8 cellular contexts compared by ENCODE assay signal in the genomic region with DNA sequence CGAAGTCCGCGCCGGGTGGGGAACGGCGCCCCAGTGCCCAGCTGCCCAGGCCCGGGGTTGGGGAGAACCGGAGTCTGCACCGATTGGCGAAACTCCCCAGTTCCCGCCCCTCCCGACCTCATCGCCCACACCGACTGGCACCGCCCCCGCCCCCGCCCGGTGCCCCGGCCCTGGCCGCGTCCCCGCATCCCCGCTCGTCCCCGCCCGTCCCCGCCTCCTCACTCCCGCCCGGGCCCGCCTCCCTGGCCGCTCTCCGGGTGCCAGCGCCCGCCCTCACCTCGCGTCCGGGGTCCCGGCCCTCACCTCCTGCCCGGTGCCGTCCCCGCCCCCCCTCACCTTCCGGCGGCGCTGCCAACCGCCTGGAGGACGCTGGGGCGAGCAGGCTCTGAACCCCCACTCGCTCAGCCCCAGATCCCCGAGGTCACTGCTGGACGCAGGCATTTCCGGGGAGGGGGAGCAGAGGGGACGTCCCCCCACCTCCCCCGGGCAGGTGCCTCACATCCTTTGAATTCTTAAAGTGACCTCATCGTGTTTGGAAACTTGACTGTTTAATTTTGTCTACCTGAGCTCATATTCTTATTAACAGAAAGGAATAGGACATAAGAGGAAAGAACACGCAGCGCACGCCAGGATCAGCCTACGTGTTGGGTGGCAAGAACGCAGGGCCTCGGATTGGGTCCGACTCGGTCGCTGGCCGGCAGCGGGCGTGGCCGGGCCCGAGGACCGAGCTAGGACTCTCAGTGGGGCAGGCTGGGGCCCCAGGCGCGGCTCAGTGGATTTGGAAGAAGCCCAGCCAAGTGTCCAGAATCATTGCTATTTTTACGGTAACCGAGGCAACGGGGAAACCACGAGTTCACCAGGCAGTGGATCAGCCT. TPM values are rescaled to one million over a fixed set of nuclear protein-coding genes. Genes with fewer than 3 reads are reported as not detected.
DNase-seq lines count a peak whose midpoint lies in the region; ATAC-seq and TF ChIP-seq lines count a peak whose summit lies in the region.

A gene with protein sequence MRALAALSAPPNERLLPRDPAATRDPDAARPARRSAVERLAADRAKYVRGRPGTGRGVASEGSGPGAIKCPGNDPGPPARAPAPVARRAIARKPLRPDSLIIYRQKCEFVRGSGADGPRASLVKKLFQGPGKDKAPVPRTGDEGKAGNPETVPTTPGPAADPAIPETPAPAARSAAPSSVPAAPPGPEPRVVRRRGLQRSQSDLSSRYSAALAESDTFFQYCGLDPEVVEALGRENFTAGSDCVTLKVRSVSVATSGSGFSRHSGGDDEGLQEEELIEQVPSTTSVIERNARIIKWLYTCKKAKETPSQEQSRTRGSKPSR (minus strand): TSS at position 35 of the 875 bp plus-strand sequence. CDS start 120 bp downstream, outside the sequence.

- H3K9me2 ChIP-seq in SK-N-SH, result no peaks in the 10 kb centered on the region

- H3K4me1 ChIP-seq in SK-N-SH (ENCODE audit: control insufficient read depth in 1 of 2, insufficient read depth in 2 of 2, low read depth in 1 of 2, low read length in 1 of 2) (peaks cover 0 to 3% of the 10 kb centered on the region in 2 experiments; a peak in 1 of 4 replicates), foreskin keratinocyte (peaks cover 22% of the 10 kb centered on the region), thyroid gland (peaks cover 5 to 21% of the 10 kb centered on the region in 2 donors)

- TF ChIP-seq POLR2A in thyroid gland (IDR thresholded peaks at IDR 0.05), result peak in 1 of 2 donors; percentile 65

- DNase-seq in SK-N-SH (peak; percentile 76), foreskin keratinocyte (peak; percentile 64 to 78), thyroid gland (peak; percentile 93 to 95), NCI-H524 treated with DMSO at 0.1 percent for 48 hours (lab: John Stamatoyannopoulos, UW) (no peak)
- peak; percentile 60 to 72 for DNase-seq in activated T-cell treated with anti-CD3 and anti-CD28 coated beads, Interleukin-2, amount 50 U/mL, for 72 hours

- peak within 1 kb of the TSS in 1 of 2 experiments; percentile 24; a peak in 1 of 4 replicates for H3K4me3 ChIP-seq in SK-N-SH (ENCODE audit: low read depth in 2 of 2, low read length in 1 of 2)
- peak within 1 kb of the TSS; percentile 41 to 63 (median 52) for H3K4me3 ChIP-seq in thyroid gland (replicated peaks in 1 of 3)

- H3K36me3 ChIP-seq in SK-N-SH (replicated peaks in 1 of 2; ENCODE audit: control insufficient read depth in 1 of 2, insufficient read depth in 2 of 2, low read length in 1 of 2) (no peaks in the 10 kb centered on the region), thyroid gland (no peaks in the 10 kb centered on the region)

- no peak for TF ChIP-seq RAD21 in SK-N-SH (IDR thresholded peaks at IDR 0.05; ENCODE audit: low read length)

- no peaks in the 10 kb centered on the region for H3K79me2 ChIP-seq in SK-N-SH (ENCODE audit: insufficient read depth)

- H3K9me3 ChIP-seq in SK-N-SH, result no peaks in the 10 kb centered on the region
- H3K9me3 ChIP-seq in thyroid gland, result no peaks in the 10 kb centered on the region

- intact Hi-C loops in thyroid gland (cut with DNase I), result no loop called here

- H2AFZ ChIP-seq in SK-N-SH (ENCODE audit: low read depth), result no peak within 1 kb of the TSS

- CTCF ChIA-PET in SK-N-SH (lab: Yijun Ruan, JAX), result no interaction called here

- H3K27me3 Mint-ChIP-seq in activated T-cell treated with anti-CD3 and anti-CD28 coated beads, Interleukin-2, amount 50 U/mL, for 72 hours (ENCODE audit: low read depth), result peaks cover 50% of the 10 kb centered on the region
- peaks cover 79% of the 10 kb centered on the region for H3K27me3 Mint-ChIP-seq in nephron (ENCODE audit: low read depth)

- H3K27me3 ChIP-seq in SK-N-SH (ENCODE audit: insufficient read depth) (peaks cover 15% of the 10 kb centered on the region; the same call in 1 of the 2 replicates), foreskin keratinocyte (no peaks in the 10 kb centered on the region), thyroid gland (no peaks in the 10 kb centered on the region)

- WGBS in SK-N-SH (ENCODE audit: low lambda C conversion rate), result 11% methylated on average over 33 of the region's 75 CpGs
- WGBS in thyroid gland, 2 donors, result 2 to 5% methylated on average over 13 to 26 of the region's 75 CpGs

- TF ChIP-seq CTCF in SK-N-SH (IDR thresholded peaks at IDR 0.05) (no peak), foreskin keratinocyte (conservative IDR thresholded peaks at IDR 0.05) (no peak), nephron (IDR thresholded peaks at IDR 0.05; ENCODE audit: unreplicated experiment in 3 of 3) (no peak), thyroid gland (IDR thresholded peaks at IDR 0.05) (no peak)

- no peaks in the 10 kb centered on the region for H3F3A ChIP-seq in SK-N-SH (replicated peaks; ENCODE audit: insufficient read depth)

- peak within 1 kb of the TSS; percentile 51 for H3K27ac Mint-ChIP-seq in activated T-cell treated with anti-CD3 and anti-CD28 coated beads, Interleukin-2, amount 50 U/mL, for 72 hours
- H3K27ac Mint-ChIP-seq in nephron, result peak within 1 kb of the TSS; percentile 77 to 92 (median 83)

- H3K36me3 Mint-ChIP-seq in activated T-cell treated with anti-CD3 and anti-CD28 coated beads, Interleukin-2, amount 50 U/mL, for 72 hours (ENCODE audit: insufficient read depth in 2 of 2), result peaks cover 1 to 4% of the 10 kb centered on the region in 2 donors
- no peaks in the 10 kb centered on the region for H3K36me3 Mint-ChIP-seq in nephron (ENCODE audit: low read depth)

- no peaks in the 10 kb centered on the region for H4K20me1 ChIP-seq in SK-N-SH (ENCODE audit: insufficient read depth)

- ATAC-seq in SK-N-SH treated with all-trans-retinoic acid at 6 μM for 48 hours, result no peak
- ATAC-seq in activated T-cell treated with anti-CD3 and anti-CD28 coated beads, Interleukin-2, amount 50 U/mL, for 72 hours (replicated peaks in 1 of 2), result peak; percentile 75 to 85
- ATAC-seq in foreskin keratinocyte, result peak; percentile 55
- no peak for ATAC-seq in HG02588 (IDR thresholded peaks at IDR 0.05; ENCODE audit: unreplicated experiment)

- H3K9me3 Mint-ChIP-seq in activated T-cell treated with anti-CD3 and anti-CD28 coated beads, Interleukin-2, amount 50 U/mL, for 72 hours, result no peaks in the 10 kb centered on the region
- H3K9me3 Mint-ChIP-seq in nephron, result no peaks in the 10 kb centered on the region

- no peak within 1 kb of the TSS for H3K4me2 ChIP-seq in SK-N-SH

- no peak within 1 kb of the TSS for H3K9ac ChIP-seq in SK-N-SH

- no peak for TF ChIP-seq EP300 in SK-N-SH (IDR thresholded peaks at IDR 0.05; ENCODE audit: borderline replicate concordance in 1 of 2, low read depth in 1 of 2, low read length in 1 of 2)

- POLR2A ChIA-PET in SK-N-SH (lab: Yijun Ruan, JAX), result no interaction called here

- H3K27ac ChIP-seq in SK-N-SH (ENCODE audit: low read depth in 2 of 2, low read length in 1 of 2), result no peak within 1 kb of the TSS
- H3K27ac ChIP-seq in foreskin keratinocyte, result no peak within 1 kb of the TSS
- H3K27ac ChIP-seq in thyroid gland, result peak within 1 kb of the TSS; percentile 82 to 94 (median 94)

- peak within 1 kb of the TSS; percentile 81 to 84 for H3K4me3 Mint-ChIP-seq in activated T-cell treated with anti-CD3 and anti-CD28 coated beads, Interleukin-2, amount 50 U/mL, for 72 hours
- peak within 1 kb of the TSS; percentile 81 to 87 (median 86) for H3K4me3 Mint-ChIP-seq in nephron

- peaks cover 21% of the 10 kb centered on the region for H3K4me1 Mint-ChIP-seq in activated T-cell treated with anti-CD3 and anti-CD28 coated beads, Interleukin-2, amount 50 U/mL, for 72 hours (ENCODE audit: low read depth)
- peaks cover 23% of the 10 kb centered on the region for H3K4me1 Mint-ChIP-seq in nephron

TF ChIP-seq in SK-N-SH, 30 proteins besides CTCF, POLR2A, EP300 and RAD21 (continues in another document):
- no peak for TF ChIP-seq JUND (IDR thresholded peaks at IDR 0.05)
- TF ChIP-seq POLR2AphosphoS5 (IDR thresholded peaks at IDR 0.05; ENCODE audit: low read depth, low read length), result no peak
- no peak for TF ChIP-seq SMC3 (IDR thresholded peaks at IDR 0.05; ENCODE audit: low read depth, low read length)
- TF ChIP-seq MEF2A (IDR thresholded peaks at IDR 0.05; ENCODE audit: borderline replicate concordance, low read depth), result no peak
- TF ChIP-seq, protein P1, sequence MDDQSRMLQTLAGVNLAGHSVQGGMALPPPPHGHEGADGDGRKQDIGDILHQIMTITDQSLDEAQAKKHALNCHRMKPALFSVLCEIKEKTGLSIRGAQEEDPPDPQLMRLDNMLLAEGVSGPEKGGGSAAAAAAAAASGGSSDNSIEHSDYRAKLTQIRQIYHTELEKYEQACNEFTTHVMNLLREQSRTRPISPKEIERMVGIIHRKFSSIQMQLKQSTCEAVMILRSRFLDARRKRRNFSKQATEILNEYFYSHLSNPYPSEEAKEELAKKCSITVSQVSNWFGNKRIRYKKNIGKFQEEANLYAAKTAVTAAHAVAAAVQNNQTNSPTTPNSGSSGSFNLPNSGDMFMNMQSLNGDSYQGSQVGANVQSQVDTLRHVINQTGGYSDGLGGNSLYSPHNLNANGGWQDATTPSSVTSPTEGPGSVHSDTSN (IDR thresholded peaks at IDR 0.05), result no peak
- TF ChIP-seq GATA2 (CRISPR knock-in tag; IDR thresholded peaks at IDR 0.05), result no peak
- no peak for TF ChIP-seq ELF1 (IDR thresholded peaks at IDR 0.05)

TF ChIP-seq in SK-N-SH treated with all-trans-retinoic acid at 6 μM for 48 hours, 23 proteins besides CTCF, POLR2A, EP300 and RAD21 (continues in another document):
- TF ChIP-seq, protein P2, sequence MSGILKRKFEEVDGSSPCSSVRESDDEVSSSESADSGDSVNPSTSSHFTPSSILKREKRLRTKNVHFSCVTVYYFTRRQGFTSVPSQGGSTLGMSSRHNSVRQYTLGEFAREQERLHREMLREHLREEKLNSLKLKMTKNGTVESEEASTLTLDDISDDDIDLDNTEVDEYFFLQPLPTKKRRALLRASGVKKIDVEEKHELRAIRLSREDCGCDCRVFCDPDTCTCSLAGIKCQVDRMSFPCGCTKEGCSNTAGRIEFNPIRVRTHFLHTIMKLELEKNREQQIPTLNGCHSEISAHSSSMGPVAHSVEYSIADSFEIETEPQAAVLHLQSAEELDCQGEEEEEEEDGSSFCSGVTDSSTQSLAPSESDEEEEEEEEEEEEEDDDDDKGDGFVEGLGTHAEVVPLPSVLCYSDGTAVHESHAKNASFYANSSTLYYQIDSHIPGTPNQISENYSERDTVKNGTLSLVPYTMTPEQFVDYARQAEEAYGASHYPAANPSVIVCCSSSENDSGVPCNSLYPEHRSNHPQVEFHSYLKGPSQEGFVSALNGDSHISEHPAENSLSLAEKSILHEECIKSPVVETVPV (CRISPR knock-in tag; IDR thresholded peaks at IDR 0.05), result no peak
- TF ChIP-seq ZC3H10 (CRISPR knock-in tag; IDR thresholded peaks at IDR 0.05), result no peak
- no peak for TF ChIP-seq SNAI2 (CRISPR knock-in tag; IDR thresholded peaks at IDR 0.05)
- TF ChIP-seq ARNTL (CRISPR knock-in tag; IDR thresholded peaks at IDR 0.05; ENCODE audit: borderline replicate concordance, low read depth), result no peak
- TF ChIP-seq ESRRG (CRISPR knock-in tag; IDR thresholded peaks at IDR 0.05), result no peak

RNA-seq across cellular contexts. Expression of the gene that starts here (rescaled TPM):
- polyA plus RNA-seq in SK-N-SH (2012; rRNA removed) (not detected in 2 replicates), foreskin keratinocyte (5.7 and 6.0 TPM in 2 replicates)
- polyA plus RNA-seq in SK-N-SH (2012; cell fraction: cytosol; rRNA removed), result under 0.01 TPM in 1 of 2 replicates, not detected in the other
- polyA plus RNA-seq in SK-N-SH (2012; cell fraction: nucleus; rRNA removed), result not detected in 2 replicates
- 1 to 10 TPM in 1 of 2 donors, under 1 TPM in 1; 0.72 to 2.0 TPM for total RNA-seq in activated T-cell treated with anti-CD3 and anti-CD28 coated beads, Interleukin-2, amount 50 U/mL, for 72 hours
- total RNA-seq in foreskin keratinocyte (10.6 and 11.9 TPM in 2 replicates), thyroid gland (10 to 100 TPM; 10.0 to 23.8 (median 13.0) TPM)

Comparison
In these comparisons a context has a peak if more than half of its experiments do, and no peak if none do; other contexts are left out.
1. Peak in DNase-seq in SK-N-SH; RNA of the gene not detected or under 1 TPM.
2. H3K27ac ChIP-seq: peak in thyroid gland (3 of 3); none in SK-N-SH (0 of 2) and foreskin keratinocyte (single experiment).
3. ATAC-seq: peak in activated T-cell treated with anti-CD3 and anti-CD28 coated beads, Interleukin-2, amount 50 U/mL, for 72 hours (2 of 2) and foreskin keratinocyte (single experiment); none in SK-N-SH treated with all-trans-retinoic acid at 6 μM for 48 hours (single experiment) and HG02588 (single experiment).